Comparison of ENCODE assay signal across 8 cellular contexts in genomic region chr2:131363703-131364186, GRCh38. TPM values are rescaled to one million over a fixed set of nuclear protein-coding genes. Genes with fewer than 3 reads are reported as not detected.
DNase-seq lines count a peak whose midpoint lies in the region; ATAC-seq and TF ChIP-seq lines count a peak whose summit lies in the region.
"Not testable (repeated sequence)": the region's sequence is repeated elsewhere in the genome, so short reads cannot be mapped to it uniquely, and the experiment has no call there.

RAB6D (minus strand) TSS chr2:131364168; CDS start chr2:131363720, 448 bp downstream.

- under 1% methylated on average over 41 of the region's 50 CpGs for WGBS in urinary bladder

- peak within 1 kb of the TSS; percentile 4 for H3K4me3 Mint-ChIP-seq in activated CD8-positive, alpha-beta T cell treated with anti-CD3 and anti-CD28 coated beads, Interleukin-2, amount 10 ng/mL, durations not matched to agents 7 days and 5 days
- peak within 1 kb of the TSS; percentile 16 for H3K4me3 Mint-ChIP-seq in central memory CD8-positive, alpha-beta T cell

- not testable (repeated sequence) for H3K36me3 ChIP-seq in ES-I3 (ENCODE audit: insufficient read depth, low read length); cardiac muscle cell; lower lobe of right lung; urinary bladder (ENCODE audit: insufficient read depth)

- H3K4me1 Mint-ChIP-seq in activated CD8-positive, alpha-beta T cell treated with anti-CD3 and anti-CD28 coated beads, Interleukin-2, amount 10 ng/mL, durations not matched to agents 7 days and 5 days (ENCODE audit: low read depth), result peaks cover 11% of the 10 kb centered on the region
- H3K4me1 Mint-ChIP-seq in central memory CD8-positive, alpha-beta T cell, result peaks cover 12% of the 10 kb centered on the region

- H3K36me3 Mint-ChIP-seq in activated CD8-positive, alpha-beta T cell treated with anti-CD3 and anti-CD28 coated beads, Interleukin-2, amount 10 ng/mL, durations not matched to agents 7 days and 5 days (ENCODE audit: low read depth); central memory CD8-positive, alpha-beta T cell (ENCODE audit: insufficient read depth): not testable (repeated sequence)

- intact Hi-C loops in lower lobe of right lung (cut with DNase I); posterior vena cava (cut with DNase I): not testable (repeated sequence)

- H3K9ac ChIP-seq in ES-I3 (ENCODE audit: low read depth, low read length), result peak within 1 kb of the TSS; percentile 42; the same call in 1 of the 2 replicates

- peaks cover 55% of the 10 kb centered on the region for H3K27me3 ChIP-seq in cardiac muscle cell
- H3K27me3 ChIP-seq in lower lobe of right lung (ENCODE audit: low read depth), result peaks cover 30% of the 10 kb centered on the region

- not testable (repeated sequence) for H3K4me1 ChIP-seq in ES-I3 (ENCODE audit: insufficient read depth, low read length); cardiac muscle cell (ENCODE audit: low read depth); lower lobe of right lung; urinary bladder (ENCODE audit: insufficient read depth)

- CTCF ChIA-PET in activated CD8-positive, alpha-beta T cell treated with anti-CD3 and anti-CD28 coated beads, Interleukin-2, amount 10 ng/mL, durations not matched to agents 7 days and 5 days (lab: Charles Lee), result not testable (repeated sequence)

- POLR2A ChIA-PET in activated CD8-positive, alpha-beta T cell treated with anti-CD3 and anti-CD28 coated beads, Interleukin-2, amount 10 ng/mL, durations not matched to agents 7 days and 5 days (lab: Charles Lee), result not testable (repeated sequence)

- H3K9me3 Mint-ChIP-seq in activated CD8-positive, alpha-beta T cell treated with anti-CD3 and anti-CD28 coated beads, Interleukin-2, amount 10 ng/mL, durations not matched to agents 7 days and 5 days (ENCODE audit: insufficient read depth); central memory CD8-positive, alpha-beta T cell: not testable (repeated sequence)

- H3K27me3 Mint-ChIP-seq in activated CD8-positive, alpha-beta T cell treated with anti-CD3 and anti-CD28 coated beads, Interleukin-2, amount 10 ng/mL, durations not matched to agents 7 days and 5 days (ENCODE audit: low read depth), result peaks cover 32% of the 10 kb centered on the region
- H3K27me3 Mint-ChIP-seq in central memory CD8-positive, alpha-beta T cell, result peaks cover 78% of the 10 kb centered on the region

- H3K4me3 ChIP-seq in cardiac muscle cell, result peak within 1 kb of the TSS; percentile 28
- H3K4me3 ChIP-seq in lower lobe of right lung, result not testable (repeated sequence)
- H3K4me3 ChIP-seq in urinary bladder (ENCODE audit: low read depth, low read length), result peak within 1 kb of the TSS; percentile 14

- not testable (repeated sequence) for TF ChIP-seq CTCF in cardiac muscle cell (IDR thresholded peaks at IDR 0.05; ENCODE audit: low read depth, low read length); lower lobe of right lung (IDR thresholded peaks at IDR 0.05)

- not testable (repeated sequence) for H3K27ac Mint-ChIP-seq in activated CD8-positive, alpha-beta T cell treated with anti-CD3 and anti-CD28 coated beads, Interleukin-2, amount 10 ng/mL, durations not matched to agents 7 days and 5 days; central memory CD8-positive, alpha-beta T cell (ENCODE audit: low read depth)

- H3K9me3 ChIP-seq in ES-I3 (ENCODE audit: control insufficient read depth, insufficient read depth, low read length); cardiac muscle cell (ENCODE audit: low read depth); lower lobe of right lung: not testable (repeated sequence)

- H3K27ac ChIP-seq in cardiac muscle cell; lower lobe of right lung; urinary bladder (ENCODE audit: low read depth): not testable (repeated sequence)

- DNase-seq in NCI-H510A (lab: John Stamatoyannopoulos, UW), result peak; percentile 3
- DNase-seq in activated CD8-positive, alpha-beta T cell treated with anti-CD3 and anti-CD28 coated beads, Interleukin-2, amount 10 ng/mL, durations not matched to agents 7 days and 5 days; central memory CD8-positive, alpha-beta T cell (ENCODE audit: low spot score in 2 of 2); lower lobe of right lung: not testable (repeated sequence)
- peak; percentile 18 to 55 for DNase-seq in cardiac muscle cell (ENCODE audit: low read depth in 1 of 2, low spot score in 1 of 2)
- DNase-seq in posterior vena cava (ENCODE audit: low spot score), result peak; percentile 52

- peak; percentile 77 for ATAC-seq in activated CD8-positive, alpha-beta T cell treated with anti-CD3 and anti-CD28 coated beads, Interleukin-2, amount 10 ng/mL, durations not matched to agents 7 days and 5 days
- ATAC-seq in central memory CD8-positive, alpha-beta T cell (replicated peaks; ENCODE audit: extremely low read depth, poor library complexity, severe bottlenecking), result peak; percentile 28
- ATAC-seq in lower lobe of right lung, result peak; percentile 58 to 62

RNA-seq across cellular contexts. Expression of gene RAB6D, which starts in this region (rescaled TPM):
- total RNA-seq in activated CD8-positive, alpha-beta T cell treated with anti-CD3 and anti-CD28 coated beads, Interleukin-2, amount 10 ng/mL, durations not matched to agents 7 days and 5 days, result under 1 TPM in 1 of 2 experiments, not detected in 1; 0.08 TPM
- total RNA-seq in cardiac muscle cell, result 0.28 TPM in 1 of 2 replicates, not detected in the other
- 0.12 and 0.48 TPM in 2 replicates for polyA plus RNA-seq in cardiac muscle cell
- total RNA-seq in lower lobe of right lung, result not detected
- under 1 TPM in 1 of 2 donors, not detected in 1; 0.19 TPM for total RNA-seq in posterior vena cava
- 0.21 TPM for total RNA-seq in urinary bladder
- 0.05 TPM for polyA plus RNA-seq in urinary bladder

Comparison
In these comparisons a context has a peak if more than half of its experiments do, and no peak if none do; other contexts are left out.
1. Peak in ATAC-seq in activated CD8-positive, alpha-beta T cell treated with anti-CD3 and anti-CD28 coated beads, Interleukin-2, amount 10 ng/mL, durations not matched to agents 7 days and 5 days; RNA of the gene not detected or under 1 TPM.
2. Peak in DNase-seq and H3K4me3 ChIP-seq in cardiac muscle cell; RNA of the gene not detected or under 1 TPM.
3. Peak in ATAC-seq in lower lobe of right lung; RNA of the gene not detected or under 1 TPM.
4. Peak in DNase-seq in posterior vena cava; RNA of the gene not detected or under 1 TPM.